ENCODE assay signal across 10 cellular contexts in genomic region chr13:44259045-44260042, GRCh38.
DNase-seq lines count a peak whose midpoint lies in the region; ATAC-seq and TF ChIP-seq lines count a peak whose summit lies in the region.
"Had no signal": no experiment of that assay in that cellular context is flagged by ENCODE, and none has a peak within 500 bp of the region (broad histone marks: within the 10 kb centered on the region; RNA-seq: fewer than 3 reads in every experiment).

No MANE protein-coding gene starts in this region.

- TF ChIP-seq CTCF in MM.1S (IDR thresholded peaks at IDR 0.05; ENCODE audit: low read length), result no peak

- no peaks in the 10 kb centered on the region for H3K27me3 ChIP-seq in MM.1S (replicated peaks; ENCODE audit: insufficient read depth, low read length)
- H3K27me3 ChIP-seq: tibial artery had no signal

- DNase-seq in NOMO-1 treated with DMSO at 0.1 percent for 48 hours (lab: John Stamatoyannopoulos, UW; ENCODE audit: unreplicated experiment), result peak; percentile 95
- peak; percentile 70 for DNase-seq in activated T-cell treated with anti-CD3 and anti-CD28 coated beads for 24 hours (ENCODE audit: low read depth)
- peak; percentile 78 for DNase-seq in germinal center (ENCODE audit: low spot score)
- peak; percentile 55 for DNase-seq in stimulated activated CD8-positive, alpha-beta memory T cell treated with anti-CD3 and anti-CD28 coated beads, Interleukin-12 subunit alpha, Interleukin-12 subunit beta, amount 100 ng/mL, for 4 hours (ENCODE audit: low read depth)
- DNase-seq in SW 1271 (lab: John Stamatoyannopoulos, UW), result no peak
- DNase-seq in MM.1S, result no peak

- no peaks in the 10 kb centered on the region for H3K9me3 ChIP-seq in MM.1S (replicated peaks; ENCODE audit: insufficient read depth, low read length)
- H3K9me3 ChIP-seq: tibial artery had no signal

- no peaks in the 10 kb centered on the region for H3K9me2 ChIP-seq in MM.1S (replicated peaks; ENCODE audit: insufficient read depth, low read length)

- H3F3A ChIP-seq in MM.1S (ENCODE audit: insufficient read depth, low read length), result no peaks in the 10 kb centered on the region

- TF ChIP-seq POLR2A in GM18505 (IDR thresholded peaks at IDR 0.05; ENCODE audit: borderline replicate concordance, extremely low read depth, insufficient read depth, insufficient read length), result no peak

- no peaks in the 10 kb centered on the region for H3K4me1 ChIP-seq in MM.1S (ENCODE audit: low read length)

- no peaks in the 10 kb centered on the region for H3K36me3 ChIP-seq in MM.1S (replicated peaks; ENCODE audit: insufficient read depth, low read length)
- H3K36me3 ChIP-seq: tibial artery had no signal

- H3K4me2 ChIP-seq in MM.1S (ENCODE audit: low read depth, low read length), result no peak overlapping the region

- H3K4me3 ChIP-seq in MM.1S (ENCODE audit: low read length), result no peak overlapping the region
- H3K4me3 ChIP-seq: SK-N-MC, tibial artery had no signal

- no peak overlapping the region for H3K9ac ChIP-seq in MM.1S (ENCODE audit: low read length)

- no peak overlapping the region for H2AFZ ChIP-seq in MM.1S (ENCODE audit: low read length)

- no peak overlapping the region for H3K27ac ChIP-seq in MM.1S (ENCODE audit: low read length)
- H3K27ac ChIP-seq: SK-N-MC, tibial artery had no signal

- ATAC-seq in GM18505 (IDR thresholded peaks at IDR 0.05; ENCODE audit: unreplicated experiment), result peak; percentile 86
- ATAC-seq in HG02623 (IDR thresholded peaks at IDR 0.05; ENCODE audit: unreplicated experiment), result peak; percentile 61

- H4K20me1 ChIP-seq in MM.1S (ENCODE audit: insufficient read depth, low read length), result no peaks in the 10 kb centered on the region

- H3K79me2 ChIP-seq in MM.1S (ENCODE audit: low read length), result no peaks in the 10 kb centered on the region

Comparison
In these comparisons a context has a peak if more than half of its experiments do, and no peak if none do; other contexts are left out.
1. DNase-seq: peak in NOMO-1 treated with DMSO at 0.1 percent for 48 hours (single experiment), activated T-cell treated with anti-CD3 and anti-CD28 coated beads for 24 hours (single experiment), germinal center (single experiment) and stimulated activated CD8-positive, alpha-beta memory T cell treated with anti-CD3 and anti-CD28 coated beads, Interleukin-12 subunit alpha, Interleukin-12 subunit beta, amount 100 ng/mL, for 4 hours (single experiment); none in SW 1271 (0 of 2) and MM.1S (single experiment).